ENCODE assay signal across 20 cellular contexts in the genomic region with DNA sequence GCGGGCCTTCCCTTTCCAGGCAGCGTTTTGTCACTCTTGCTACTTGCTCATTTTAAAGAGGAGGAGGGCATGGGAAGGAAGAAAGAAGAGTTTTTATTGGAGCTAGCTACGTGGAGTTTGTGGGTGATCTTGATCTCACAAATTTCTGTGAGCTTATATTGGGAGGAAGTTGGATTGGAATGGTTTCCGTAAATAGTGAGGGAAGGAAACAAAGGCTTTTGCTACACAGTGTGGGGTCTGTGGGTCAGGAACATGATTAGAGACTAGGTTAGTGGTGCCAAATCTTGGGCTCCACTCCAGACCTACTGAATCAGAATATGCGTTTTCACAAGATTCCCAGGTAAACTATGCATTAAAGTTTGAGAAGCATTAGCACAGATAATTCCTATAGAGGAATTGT.
"Had no signal": no experiment of that assay in that cellular context is flagged by ENCODE, and none has a peak within 500 bp of the region (broad histone marks: within the 10 kb centered on the region; RNA-seq: fewer than 3 reads in every experiment).

No MANE protein-coding gene starts in this region.

- ATAC-seq: foreskin keratinocyte, left colon, sciatic nerve had no signal

- H3K27me3 ChIP-seq: adrenal gland, ascending aorta, brain microvascular endothelial cell, foreskin keratinocyte had no signal

- H3K4me3 ChIP-seq: adrenal gland, ascending aorta, thoracic aorta had no signal

- H3K9me3 Mint-ChIP-seq: type B pancreatic cell had no signal

- H3K9me3 ChIP-seq: adrenal gland, ascending aorta, thoracic aorta had no signal

- H3K27ac Mint-ChIP-seq: activated T-helper 1 cell treated with anti-CD3 and anti-CD28 coated beads, Interleukin-12 subunit alpha, Interleukin-12 subunit beta, Interleukin-2, Interleukin-4 antibody, amounts not matched to agents 30 ng/mL and 10 ng/mL and 1 ng/mL, durations not matched to agents 14 hours and 24 hours and 36 hours; dendritic cell treated with granulocyte-macrophage colony-stimulating factor and Interleukin-4, amounts not matched to agents 40 ng/mL and 50 ng/mL, for 4 days; natural killer cell treated with Interleukin-12 subunit alpha and Interleukin-12 subunit beta and Interleukin-15 and Interleukin-18, amount 100 ng/mL, for 72 hours; T-cell; type B pancreatic cell had no signal

- H3K27me3 Mint-ChIP-seq: activated naive CD8-positive, alpha-beta T cell; dendritic cell treated with granulocyte-macrophage colony-stimulating factor and Interleukin-4, amounts not matched to agents 40 ng/mL and 50 ng/mL, for 4 days; natural killer cell treated with Interleukin-12 subunit alpha and Interleukin-12 subunit beta and Interleukin-15 and Interleukin-18, amount 100 ng/mL, for 72 hours; T-cell; type B pancreatic cell had no signal

- H3K27ac ChIP-seq: adrenal gland, ascending aorta, brain microvascular endothelial cell, foreskin keratinocyte, thoracic aorta had no signal

- H3K4me3 Mint-ChIP-seq: activated naive CD8-positive, alpha-beta T cell; activated T-helper 1 cell treated with anti-CD3 and anti-CD28 coated beads, Interleukin-12 subunit alpha, Interleukin-12 subunit beta, Interleukin-2, Interleukin-4 antibody, amounts not matched to agents 30 ng/mL and 10 ng/mL and 1 ng/mL, durations not matched to agents 14 hours and 24 hours and 36 hours; dendritic cell treated with granulocyte-macrophage colony-stimulating factor and Interleukin-4, amounts not matched to agents 40 ng/mL and 50 ng/mL, for 4 days; natural killer cell treated with Interleukin-12 subunit alpha and Interleukin-12 subunit beta and Interleukin-15 and Interleukin-18, amount 100 ng/mL, for 72 hours; T-cell; type B pancreatic cell had no signal

- DNase-seq: activated gamma-delta T cell treated with Interleukin-2 at 50 U/mL for 16 hours; adrenal gland; brain microvascular endothelial cell; caudate nucleus; effector CD8-positive, alpha-beta T cell; foreskin keratinocyte; left colon; mammary epithelial cell; nucleus accumbens; small intestine; T-cell; T-helper 9 cell had no signal

- H3K36me3 ChIP-seq: adrenal gland, ascending aorta, brain microvascular endothelial cell, thoracic aorta had no signal
